ENCODE assay signal across 14 cellular contexts in the genomic region with DNA sequence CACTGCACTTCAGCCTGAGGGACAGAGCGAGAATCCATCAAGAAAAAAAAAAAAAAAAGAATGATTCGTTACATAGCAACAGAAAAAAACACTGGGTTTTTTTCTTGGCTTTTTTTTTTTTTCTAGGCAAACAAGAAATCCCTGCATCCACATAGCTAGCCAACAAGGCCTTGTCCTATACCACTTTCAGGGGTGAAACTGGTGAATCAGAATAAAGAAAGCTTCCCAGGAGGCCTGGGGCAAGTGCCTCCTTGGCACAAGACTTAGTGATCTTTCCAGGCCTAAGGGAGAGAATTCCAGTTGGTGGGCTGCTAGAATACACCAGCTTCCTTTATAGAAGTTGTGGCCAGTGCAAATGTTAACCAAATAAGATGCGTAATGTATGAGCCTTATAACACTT.
DNase-seq lines count a peak whose midpoint lies in the region; ATAC-seq and TF ChIP-seq lines count a peak whose summit lies in the region.
"Had no signal": no experiment of that assay in that cellular context is flagged by ENCODE, and none has a peak within 500 bp of the region (broad histone marks: within the 10 kb centered on the region; RNA-seq: fewer than 3 reads in every experiment).

No MANE protein-coding gene starts in this region.

- CTCF ChIA-PET in Panc1 (lab: Charles Lee) = interaction anchor here (0.6 kb wide), 1 partner anchor 129 kb away, joined by 8 read pairs; no protein-coding TSS in a partner anchor

- H3K9me3 ChIP-seq in Panc1 (ENCODE audit: control insufficient read depth, insufficient read depth, low read depth, low read length) (peaks cover 10% of the 10 kb centered on the region; the same call in 1 of the 2 replicates), trophoblast cell (ENCODE audit: insufficient read depth, low read depth, low read length) (peaks cover 2% of the 10 kb centered on the region)

- H3K4me1 ChIP-seq in Panc1 (ENCODE audit: control insufficient read depth, insufficient read depth, low read length) = peaks cover 12% of the 10 kb centered on the region
- H3K4me1 ChIP-seq in trophoblast cell (ENCODE audit: control insufficient read depth in 1 of 2, insufficient read depth in 2 of 2, low read length in 2 of 2) = peaks cover 7 to 10% of the 10 kb centered on the region in 2 experiments

- H4K12ac ChIP-seq in trophoblast cell (ENCODE audit: low read depth, low read length) = no peak overlapping the region

- H4K8ac ChIP-seq in trophoblast cell (ENCODE audit: low read depth, low read length) = no peak overlapping the region

- H3K79me1 ChIP-seq in trophoblast cell (ENCODE audit: low read length) = peaks cover 17% of the 10 kb centered on the region

- peak overlapping the region; percentile 78 for H2BK120ac ChIP-seq in trophoblast cell (ENCODE audit: insufficient read depth, low read length, poor library complexity)

- no peak overlapping the region for H3K4me2 ChIP-seq in trophoblast cell (ENCODE audit: low read length)

- H3K79me2 ChIP-seq in trophoblast cell (ENCODE audit: control insufficient read depth, insufficient read depth, low read length, poor library complexity) = no peaks in the 10 kb centered on the region

- DNase-seq in M059J (ENCODE audit: low read depth) = peak; percentile 65
- no peak for DNase-seq in Panc1 (ENCODE audit: low read depth, low spot score)
- DNase-seq in epidermal melanocyte (ENCODE audit: insufficient read length, low spot score) = peak; percentile 63
- DNase-seq in trophoblast cell = no peak
- DNase-seq in GM13976 (ENCODE audit: low spot score) = no peak
- DNase-seq in natural killer cell treated with Interleukin-12 subunit alpha and Interleukin-12 subunit beta and Interleukin-15 and Interleukin-18, amount 100 ng/mL, for 72 hours (ENCODE audit: low spot score) = no peak
- DNase-seq: C1 segment of cervical spinal cord; Calu3; CD4-positive, alpha-beta memory T cell; COR-L47; DMS153; GM23248; H7; HCEC 1CT had no signal

- no peak overlapping the region for H3K27ac Mint-ChIP-seq in natural killer cell treated with Interleukin-12 subunit alpha and Interleukin-12 subunit beta and Interleukin-15 and Interleukin-18, amount 100 ng/mL, for 72 hours

- in situ Hi-C loops in Panc1 (cut with HindIII; ENCODE audit: low pct_unique_long_range_greater_than_20kb, low sequenced_read_pairs) (no loop called here), GM13976 (cut with MboI; ENCODE audit: low sequenced_read_pairs, unreplicated experiment) (no loop called here)

- H3K4me3 ChIP-seq in Panc1 (ENCODE audit: low read depth in 2 of 2, low read length in 2 of 2) (no peak overlapping the region), trophoblast cell (ENCODE audit: low read depth, low read length) (no peak overlapping the region)
- H3K4me3 ChIP-seq: GM23248 had no signal

- no peak for ATAC-seq in Panc1
- ATAC-seq in natural killer cell treated with Interleukin-12 subunit alpha and Interleukin-12 subunit beta and Interleukin-15 and Interleukin-18, amount 100 ng/mL, for 72 hours = no peak

- no peak overlapping the region for H3K23ac ChIP-seq in trophoblast cell (ENCODE audit: low read length)

- H3K36me3 Mint-ChIP-seq in natural killer cell treated with Interleukin-12 subunit alpha and Interleukin-12 subunit beta and Interleukin-15 and Interleukin-18, amount 100 ng/mL, for 72 hours = peaks cover 26% of the 10 kb centered on the region

- no peak overlapping the region for H3K9ac ChIP-seq in trophoblast cell (ENCODE audit: low read length)
- H3K9ac ChIP-seq: GM23248 had no signal

- no peak overlapping the region for H2BK12ac ChIP-seq in trophoblast cell (ENCODE audit: low read length)

- no peak for TF ChIP-seq CTCF in Panc1 (IDR thresholded peaks at IDR 0.05)
- TF ChIP-seq CTCF in GM13976 (IDR thresholded peaks at IDR 0.05; ENCODE audit: borderline replicate concordance, control extremely low read depth, extremely low read depth, insufficient read depth, missing control alignments) = no peak

- WGBS in trophoblast cell (ENCODE audit: extremely low coverage, insufficient coverage, insufficient read length) = no CpG with 5 or more reads among the region's 3 CpGs

- H4K91ac ChIP-seq in trophoblast cell (ENCODE audit: low read depth, low read length) = no peak overlapping the region

- H3K4me1 Mint-ChIP-seq in natural killer cell treated with Interleukin-12 subunit alpha and Interleukin-12 subunit beta and Interleukin-15 and Interleukin-18, amount 100 ng/mL, for 72 hours (ENCODE audit: low read depth in 2 of 2) = peaks cover 40 to 48% of the 10 kb centered on the region in 2 donors

- H3K27me3 Mint-ChIP-seq in natural killer cell treated with Interleukin-12 subunit alpha and Interleukin-12 subunit beta and Interleukin-15 and Interleukin-18, amount 100 ng/mL, for 72 hours = no peaks in the 10 kb centered on the region
- H3K27me3 Mint-ChIP-seq: CD4-positive, alpha-beta memory T cell had no signal

- BruUV-seq in Panc1 (replicated peaks; lab: Mats Ljungman, UMichigan) = no TSS peak

- POLR2A ChIA-PET in Panc1 (lab: Charles Lee) = interaction anchor here (0.7 kb wide), 2 partner anchors 19 to 42 kb away, joined by 4 to 6 read pairs; no protein-coding TSS in a partner anchor

- peaks cover 11% of the 10 kb centered on the region for H3K9me3 Mint-ChIP-seq in natural killer cell treated with Interleukin-12 subunit alpha and Interleukin-12 subunit beta and Interleukin-15 and Interleukin-18, amount 100 ng/mL, for 72 hours

- no peak overlapping the region for H3K4me3 Mint-ChIP-seq in natural killer cell treated with Interleukin-12 subunit alpha and Interleukin-12 subunit beta and Interleukin-15 and Interleukin-18, amount 100 ng/mL, for 72 hours
- H3K4me3 Mint-ChIP-seq: CD4-positive, alpha-beta memory T cell had no signal

- no peaks in the 10 kb centered on the region for H3K36me3 ChIP-seq in Panc1 (ENCODE audit: control insufficient read depth, insufficient read depth, low read length)
- H3K36me3 ChIP-seq in trophoblast cell (ENCODE audit: control insufficient read depth in 1 of 2, insufficient read depth in 2 of 2, low read length in 2 of 2) = peaks cover 0 to 2% of the 10 kb centered on the region in 2 experiments

- H2BK5ac ChIP-seq in trophoblast cell (ENCODE audit: low read depth, low read length, poor library complexity) = no peak overlapping the region

- H3K27ac ChIP-seq in Panc1 (ENCODE audit: low read length) (peak overlapping the region; percentile 8; the same call in 1 of the 2 replicates), trophoblast cell (ENCODE audit: low read depth, low read length) (no peak overlapping the region)
- H3K27ac ChIP-seq: GM23248 had no signal

- H3K27me3 ChIP-seq in Panc1 (ENCODE audit: control insufficient read depth, insufficient read depth, low read length) (no peaks in the 10 kb centered on the region), trophoblast cell (ENCODE audit: insufficient read depth, low read length) (no peaks in the 10 kb centered on the region)

- no peak overlapping the region for H3K14ac ChIP-seq in trophoblast cell (ENCODE audit: low read length)

- no peak overlapping the region for H3K18ac ChIP-seq in trophoblast cell (ENCODE audit: low read length)

- no peak overlapping the region for H2AFZ ChIP-seq in trophoblast cell (ENCODE audit: insufficient read depth, low read length, poor library complexity)
- H2AFZ ChIP-seq: GM23248 had no signal

- no peak overlapping the region for H3K4ac ChIP-seq in trophoblast cell (ENCODE audit: low read depth, low read length)

- H2AK5ac ChIP-seq in trophoblast cell (ENCODE audit: low read length) = no peak overlapping the region

- intact Hi-C loops in Panc1 (cut with micrococcal nuclease; ENCODE audit: unreplicated experiment) = no loop called here

Comparison
In these comparisons a context has a peak if more than half of its experiments do, and no peak if none do; other contexts are left out.
1. DNase-seq: peak in M059J (single experiment) and epidermal melanocyte (single experiment); none in Panc1 (single experiment), trophoblast cell (0 of 2), GM13976 (single experiment) and natural killer cell treated with Interleukin-12 subunit alpha and Interleukin-12 subunit beta and Interleukin-15 and Interleukin-18, amount 100 ng/mL, for 72 hours (single experiment).